Comparison of ENCODE assay signal across 8 cellular contexts in genomic region chr14:70934502-70935134, GRCh38. TPM values are rescaled to one million over a fixed set of nuclear protein-coding genes. Genes with fewer than 3 reads are reported as not detected.
DNase-seq lines count a peak whose midpoint lies in the region; ATAC-seq and TF ChIP-seq lines count a peak whose summit lies in the region.

No MANE protein-coding gene starts in this region.

- DNase-seq in activated CD4-positive, alpha-beta memory T cell treated with anti-CD3 and anti-CD28 coated beads for 36 hours: peak; percentile 44
- DNase-seq in right lobe of liver: no peak
- DNase-seq in DMS79 treated with DMSO at 0.1 percent for 48 hours (lab: John Stamatoyannopoulos, UW): no peak
- no peak for DNase-seq in SIG-M5 treated with dmso at 0.1 percent for 504 hours (lab: John Stamatoyannopoulos, UW; ENCODE audit: unreplicated experiment)
- DNase-seq in Ammon's horn (ENCODE audit: low spot score): no peak
- no peak for DNase-seq in NCI-H2227 (lab: John Stamatoyannopoulos, UW; ENCODE audit: unreplicated experiment)

- H3K27me3 ChIP-seq in right lobe of liver: no peaks in the 10 kb centered on the region

- H3K27ac Mint-ChIP-seq in activated CD4-positive, alpha-beta memory T cell treated with anti-CD3 and anti-CD28 coated beads for 36 hours: peak overlapping the region; percentile 88

- peak overlapping the region in 2 of 3 donors; percentile 14 to 65 for H3K27ac ChIP-seq in right lobe of liver

- 0% methylated on average over 2 of the region's 2 CpGs for WGBS in right lobe of liver (ENCODE audit: insufficient coverage, low coverage, low lambda C conversion rate, missing lambda C conversion rate)

- POLR2A ChIA-PET in activated CD4-positive, alpha-beta memory T cell treated with anti-CD3 and anti-CD28 coated beads for 36 hours (lab: Charles Lee): interaction anchor here (0.8 to 2.0 kb wide), 5 partner anchors 14 to 49 kb away, joined by 3 to 8 read pairs (median 3); no protein-coding TSS in a partner anchor

- H3K4me3 ChIP-seq in right lobe of liver: no peak overlapping the region

- peak; percentile 70 for ATAC-seq in GM18502 (IDR thresholded peaks at IDR 0.05; ENCODE audit: poor library complexity, unreplicated experiment)
- peak; percentile 91 for ATAC-seq in HG02759 (IDR thresholded peaks at IDR 0.05; ENCODE audit: unreplicated experiment)
- peak; percentile 89 to 98 (median 94) for ATAC-seq in right lobe of liver

- TF ChIP-seq POLR2A in right lobe of liver (IDR thresholded peaks at IDR 0.05): no peak

- no peaks in the 10 kb centered on the region for H3K36me3 ChIP-seq in right lobe of liver

- no peaks in the 10 kb centered on the region for H3K27me3 Mint-ChIP-seq in activated CD4-positive, alpha-beta memory T cell treated with anti-CD3 and anti-CD28 coated beads for 36 hours

- H3K36me3 Mint-ChIP-seq in activated CD4-positive, alpha-beta memory T cell treated with anti-CD3 and anti-CD28 coated beads for 36 hours: peaks cover 9% of the 10 kb centered on the region

- H3K4me1 Mint-ChIP-seq in activated CD4-positive, alpha-beta memory T cell treated with anti-CD3 and anti-CD28 coated beads for 36 hours (ENCODE audit: low read depth): peaks cover 78% of the 10 kb centered on the region

- H3K9me3 Mint-ChIP-seq in activated CD4-positive, alpha-beta memory T cell treated with anti-CD3 and anti-CD28 coated beads for 36 hours: peaks cover 11% of the 10 kb centered on the region

- H3K4me3 Mint-ChIP-seq in activated CD4-positive, alpha-beta memory T cell treated with anti-CD3 and anti-CD28 coated beads for 36 hours: peak overlapping the region; percentile 62

- intact Hi-C loops in activated CD4-positive, alpha-beta memory T cell treated with anti-CD3 and anti-CD28 coated beads for 36 hours (cut with micrococcal nuclease): loop anchor here (1.0 to 2.0 kb wide), 4 partner anchors 8 to 47 kb away; no protein-coding TSS in a partner anchor
- intact Hi-C loops in right lobe of liver (cut with DNase I): no loop called here

- peaks cover 0 to 25% (median 9%) of the 10 kb centered on the region in 4 donors for H3K4me1 ChIP-seq in right lobe of liver

- CTCF ChIA-PET in activated CD4-positive, alpha-beta memory T cell treated with anti-CD3 and anti-CD28 coated beads for 36 hours (lab: Charles Lee): interaction anchor here (0.7 to 3.7 kb wide), 9 partner anchors 14 to 125 kb away, joined by 3 to 25 read pairs (median 5); partner anchors contain the start of genes MAP3K9 and PCNX1

- no peaks in the 10 kb centered on the region for H3K9me3 ChIP-seq in right lobe of liver

- TF ChIP-seq CTCF in right lobe of liver (IDR thresholded peaks at IDR 0.05): no peak

RNA-seq across cellular contexts. Expression of gene PCNX1, which starts 27.4 kb away (rescaled TPM):
- 10 to 100 TPM; 39.2 to 44.4 TPM for total RNA-seq in activated CD4-positive, alpha-beta memory T cell treated with anti-CD3 and anti-CD28 coated beads for 36 hours
- total RNA-seq in right lobe of liver: 10 to 100 TPM; 25.4 to 33.2 (median 29.3) TPM
